ENCODE assay signal across 8 cellular contexts in the genomic region with DNA sequence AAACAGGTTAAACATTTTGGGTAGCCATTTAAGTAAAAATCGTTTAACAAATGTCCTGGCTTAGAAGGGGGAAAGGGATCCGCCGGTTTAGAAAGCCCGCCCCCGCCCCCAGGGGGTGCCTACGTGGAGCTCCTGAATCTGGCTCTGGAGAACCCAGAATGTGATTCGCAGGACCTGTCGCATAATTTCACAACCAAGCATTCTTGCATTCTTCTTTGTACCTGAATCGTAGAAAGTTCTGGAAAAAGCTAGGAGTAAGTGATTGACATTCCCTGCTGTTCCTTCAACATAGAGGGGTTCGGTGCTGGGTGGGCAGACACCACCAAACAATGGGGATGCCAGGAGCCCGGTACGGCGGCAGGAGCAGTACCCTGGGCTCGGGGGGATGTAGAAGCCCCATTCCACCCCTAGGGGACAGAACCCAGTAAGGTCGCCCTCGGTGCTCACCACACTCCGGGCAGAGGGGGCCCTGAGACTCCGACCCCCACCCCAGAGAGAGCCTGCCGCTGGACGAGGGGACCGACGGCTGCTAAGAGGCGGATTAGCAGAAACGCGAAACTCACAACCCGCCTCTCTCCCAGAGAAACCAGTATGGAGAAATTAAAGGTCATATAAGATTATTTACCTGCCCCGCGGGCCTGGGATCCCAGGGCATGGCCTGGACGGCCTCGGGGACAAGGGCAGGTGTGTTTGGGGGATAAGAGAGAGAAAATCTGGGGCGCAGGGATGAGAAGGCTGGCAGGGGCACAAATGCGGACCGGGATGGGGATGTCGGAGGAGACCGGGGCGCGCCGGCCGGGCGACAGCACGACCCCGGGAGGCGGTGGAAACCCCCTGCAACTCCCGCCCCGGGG. TPM values are rescaled to one million over a fixed set of nuclear protein-coding genes. Genes with fewer than 3 reads are reported as not detected.
DNase-seq lines count a peak whose midpoint lies in the region; ATAC-seq and TF ChIP-seq lines count a peak whose summit lies in the region.

No MANE protein-coding gene starts in this region.

- H3K36me3 ChIP-seq in fibroblast of lung (ENCODE audit: control insufficient read depth, insufficient read depth, low read length), result no peaks in the 10 kb centered on the region

- peak overlapping the region; percentile 67 for H3K4me2 ChIP-seq in fibroblast of lung (ENCODE audit: extremely low read depth, insufficient read depth, low read length)

- H3K27ac ChIP-seq in fibroblast of lung (ENCODE audit: insufficient read depth, low read length), result peak overlapping the region; percentile 95

- H3K27me3 Mint-ChIP-seq in activated B cell treated with CpG ODN at 0.5 μM for 24 hours (peaks cover 51% of the 10 kb centered on the region), neural crest cell (ENCODE audit: low read depth) (peaks cover 29% of the 10 kb centered on the region)

- peak overlapping the region; percentile 51 for H2AFZ ChIP-seq in fibroblast of lung (ENCODE audit: low read length)

- peaks cover 8% of the 10 kb centered on the region for H3K79me2 ChIP-seq in fibroblast of lung (ENCODE audit: control insufficient read depth, insufficient read depth, low read length)

- POLR2A ChIA-PET in activated B cell treated with CpG ODN at 0.5 μM for 24 hours (lab: Charles Lee), result no interaction called here

- H3K27me3 ChIP-seq in fibroblast of lung (ENCODE audit: control insufficient read depth, insufficient read depth, low read length), result no peaks in the 10 kb centered on the region

- H4K20me1 ChIP-seq in fibroblast of lung (ENCODE audit: control insufficient read depth, extremely low read depth, insufficient read depth, low read length), result no peaks in the 10 kb centered on the region

- peaks cover 2% of the 10 kb centered on the region for H3K36me3 Mint-ChIP-seq in activated B cell treated with CpG ODN at 0.5 μM for 24 hours (ENCODE audit: low read depth)
- no peaks in the 10 kb centered on the region for H3K36me3 Mint-ChIP-seq in neural crest cell (ENCODE audit: low read depth)

- ATAC-seq in GM21528 (IDR thresholded peaks at IDR 0.05; ENCODE audit: low FRiP score, unreplicated experiment) (peak; percentile 48), activated B cell treated with CpG ODN at 0.5 μM for 24 hours (ENCODE audit: low read depth) (peak; percentile 71)

- H3K9me3 ChIP-seq in fibroblast of lung (ENCODE audit: control insufficient read depth, insufficient read depth, low read depth, low read length), result no peaks in the 10 kb centered on the region

- CTCF ChIA-PET in activated B cell treated with CpG ODN at 0.5 μM for 24 hours (lab: Charles Lee), result no interaction called here

- intact Hi-C loops in activated B cell treated with CpG ODN at 0.5 μM for 24 hours (cut with micrococcal nuclease), result loop anchor here (5.0 kb wide), 1 partner anchor 116 kb away; a partner anchor contains a TSS

- DNase-seq in NCI-H2196 (lab: John Stamatoyannopoulos, UW; ENCODE audit: unreplicated experiment) (peak; percentile 14), NCI-H2196 treated with DMSO at 0.1 percent for 48 hours (lab: John Stamatoyannopoulos, UW; ENCODE audit: unreplicated experiment) (no peak), HT-29 (ENCODE audit: low spot score) (peak; percentile 13), activated B cell treated with CpG ODN at 0.5 μM for 24 hours (no peak), fibroblast of lung (ENCODE audit: low read depth in 2 of 2) (peak; percentile 8 to 44), neural crest cell (ENCODE audit: low read depth, low spot score) (peak; percentile 34), NCI-H2029 (lab: John Stamatoyannopoulos, UW) (no peak)

- peak overlapping the region; percentile 86 for H3K9ac ChIP-seq in fibroblast of lung (ENCODE audit: insufficient read depth, low read length)

- no peaks in the 10 kb centered on the region for H3K9me3 Mint-ChIP-seq in activated B cell treated with CpG ODN at 0.5 μM for 24 hours
- H3K9me3 Mint-ChIP-seq in neural crest cell, result no peaks in the 10 kb centered on the region

- peak overlapping the region; percentile 65 to 83 (median 72) for H3K4me3 ChIP-seq in fibroblast of lung (replicated peaks in 1 of 4; ENCODE audit: control extremely low read depth in 1 of 4, insufficient read depth in 1 of 4, low read depth in 3 of 4, low read length in 4 of 4)

- TF ChIP-seq CTCF in activated B cell treated with CpG ODN at 0.5 μM for 24 hours (IDR thresholded peaks at IDR 0.05), result no peak
- peak in 1 of 2 donors; percentile 37 for TF ChIP-seq CTCF in fibroblast of lung (conservative IDR thresholded peaks at IDR 0.05 in 1 of 2, IDR thresholded peaks at IDR 0.05 in 1 of 2; ENCODE audit: low read depth in 1 of 2, low read length in 2 of 2)
- peak; percentile 55 for TF ChIP-seq CTCF in neural crest cell (conservative IDR thresholded peaks at IDR 0.05)

- H3K4me3 Mint-ChIP-seq in activated B cell treated with CpG ODN at 0.5 μM for 24 hours (peak overlapping the region; percentile 95), neural crest cell (peak overlapping the region; percentile 98)

- no peak overlapping the region for H3K27ac Mint-ChIP-seq in activated B cell treated with CpG ODN at 0.5 μM for 24 hours
- peak overlapping the region; percentile 85 for H3K27ac Mint-ChIP-seq in neural crest cell (ENCODE audit: unreplicated experiment)

- H3K4me1 Mint-ChIP-seq in activated B cell treated with CpG ODN at 0.5 μM for 24 hours, result peaks cover 16% of the 10 kb centered on the region
- H3K4me1 Mint-ChIP-seq in neural crest cell, result peaks cover 24% of the 10 kb centered on the region

- H3K4me1 ChIP-seq in fibroblast of lung (ENCODE audit: control insufficient read depth, extremely low read depth, insufficient read depth, low read length), result peaks cover 17% of the 10 kb centered on the region

RNA-seq across cellular contexts. Expression of a gene that starts 0.5 kb away (rescaled TPM):
- 0.43 TPM in 1 of 2 replicates, not detected in the other for total RNA-seq in HT-29 (2014; rRNA removed; shearing (Covaris generic))
- 1.2 and 1.6 TPM in 2 replicates for total RNA-seq in activated B cell treated with CpG ODN at 0.5 μM for 24 hours
- 36.7 and 56.8 TPM in 2 replicates for total RNA-seq in fibroblast of lung
- polyA plus RNA-seq in fibroblast of lung, result 63.5 and 199 TPM in 2 replicates
- polyA plus RNA-seq in fibroblast of lung (2012), result 58.4 and 183 TPM in 2 replicates
- 16.6 and 24.3 TPM in 2 replicates for polyA minus RNA-seq in fibroblast of lung (ENCODE audit: low replicate concordance)
- 76.4 and 80.8 TPM in 2 replicates for total RNA-seq in neural crest cell

Comparison
In these comparisons a context has a peak if more than half of its experiments do, and no peak if none do; other contexts are left out.
1. DNase-seq: peak in NCI-H2196 (single experiment), HT-29 (single experiment), fibroblast of lung (2 of 2) and neural crest cell (single experiment); none in NCI-H2196 treated with DMSO at 0.1 percent for 48 hours (single experiment), activated B cell treated with CpG ODN at 0.5 μM for 24 hours (single experiment) and NCI-H2029 (single experiment).
2. RNA of a gene that starts 0.5 kb away (total RNA-seq): 76.4 to 80.8 TPM in neural crest cell and 36.7 to 56.8 TPM in fibroblast of lung; 1.2 to 1.6 TPM in activated B cell treated with CpG ODN at 0.5 μM for 24 hours and 0.43 TPM in HT-29; every median in the first group is over 10 times any median in the second.